Comparison of ENCODE assay signal across 8 cellular contexts in the genomic region with DNA sequence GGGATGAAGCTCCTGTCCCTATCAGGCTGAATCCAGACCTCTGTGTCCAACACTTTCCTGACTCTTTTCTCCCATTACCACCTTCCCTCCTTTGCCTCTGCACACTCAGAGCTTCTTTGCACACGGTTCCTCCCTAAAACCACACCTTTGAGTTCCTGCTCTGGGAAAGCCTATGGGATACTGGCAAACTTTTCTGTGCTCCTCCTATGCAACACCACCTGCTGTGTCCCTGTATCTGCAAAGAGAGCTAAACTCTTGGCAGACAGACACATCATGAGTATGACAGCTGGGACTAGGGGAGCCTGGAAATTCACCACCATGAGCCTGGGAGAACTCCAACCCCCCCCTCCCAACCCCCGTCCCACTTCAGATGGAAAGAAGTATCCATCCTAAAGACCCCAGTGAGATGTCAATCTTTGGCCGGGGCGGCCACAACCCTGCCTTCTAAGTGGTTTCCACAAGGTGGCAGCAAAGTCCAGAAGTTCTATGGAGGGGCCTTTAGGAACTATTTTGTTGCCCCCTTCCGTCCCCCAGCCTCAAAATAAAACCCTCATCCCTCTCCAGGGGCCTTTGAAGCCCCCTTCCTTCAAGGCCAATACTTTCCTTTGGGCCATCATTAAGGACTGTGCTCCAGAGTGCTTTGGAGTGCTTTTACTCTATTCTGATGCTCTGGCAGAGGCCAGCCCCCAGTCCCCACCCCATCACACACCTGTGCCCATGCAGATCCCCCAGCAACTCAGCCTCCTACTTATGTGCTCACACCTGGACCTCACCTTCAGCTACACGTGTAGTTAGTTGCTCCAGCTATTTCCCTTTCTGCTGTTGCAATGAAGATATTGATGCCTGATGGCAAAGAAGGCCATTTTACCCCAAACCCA. TPM values are rescaled to one million over a fixed set of nuclear protein-coding genes. Genes with fewer than 3 reads are reported as not detected.
DNase-seq lines count a peak whose midpoint lies in the region; ATAC-seq, FAIRE-seq and TF ChIP-seq lines count a peak whose summit lies in the region.

No MANE protein-coding gene starts in this region.

- no peaks in the 10 kb centered on the region for H3K79me2 ChIP-seq in MM.1S (ENCODE audit: low read length)

- no peak overlapping the region for H3K27ac ChIP-seq in MM.1S (ENCODE audit: low read length)

- no peak overlapping the region for H3K4me3 ChIP-seq in MM.1S (ENCODE audit: low read length)
- no peak overlapping the region for H3K4me3 ChIP-seq in retinal pigment epithelial cell (ENCODE audit: low read length)

- no peak overlapping the region for H3K4me2 ChIP-seq in MM.1S (ENCODE audit: low read depth, low read length)

- H3K36me3 ChIP-seq in MM.1S (replicated peaks; ENCODE audit: insufficient read depth, low read length), result no peaks in the 10 kb centered on the region

- DNase-seq in ELF-1 (ENCODE audit: low read depth, low spot score) (peak; percentile 54), MM.1S (no peak), activated T-cell treated with anti-CD3 and anti-CD28 coated beads for 4 hours (peak; percentile 28), frontal cortex (ENCODE audit: low spot score in 2 of 2) (peak; percentile 20 to 39), retinal pigment epithelial cell (ENCODE audit: low read depth) (no peak), NOMO-1 treated with DMSO at 0.1 percent for 48 hours (lab: John Stamatoyannopoulos, UW; ENCODE audit: unreplicated experiment) (no peak)

- no peaks in the 10 kb centered on the region for H3K4me1 ChIP-seq in MM.1S (ENCODE audit: low read length)

- no peak overlapping the region for H2AFZ ChIP-seq in MM.1S (ENCODE audit: low read length)

- no peaks in the 10 kb centered on the region for H3K27me3 ChIP-seq in MM.1S (replicated peaks; ENCODE audit: insufficient read depth, low read length)

- H3F3A ChIP-seq in MM.1S (ENCODE audit: insufficient read depth, low read length), result no peaks in the 10 kb centered on the region

- no peaks in the 10 kb centered on the region for H3K9me3 ChIP-seq in MM.1S (replicated peaks; ENCODE audit: insufficient read depth, low read length)

- ATAC-seq in GM19463 (IDR thresholded peaks at IDR 0.05; ENCODE audit: unreplicated experiment) (no peak), GM18517 (IDR thresholded peaks at IDR 0.05; ENCODE audit: unreplicated experiment) (no peak)

- TF ChIP-seq CTCF in MM.1S (IDR thresholded peaks at IDR 0.05; ENCODE audit: low read length) (peak; percentile 65), retinal pigment epithelial cell (conservative IDR thresholded peaks at IDR 0.05; ENCODE audit: low read depth, low read length) (peak; percentile 71)

- FAIRE-seq in frontal cortex (lab: Jason Lieb, UNC), result no peak

- H4K20me1 ChIP-seq in MM.1S (ENCODE audit: insufficient read depth, low read length), result no peaks in the 10 kb centered on the region

- H3K9me2 ChIP-seq in MM.1S (replicated peaks; ENCODE audit: insufficient read depth, low read length), result no peaks in the 10 kb centered on the region

- no peak overlapping the region for H3K9ac ChIP-seq in MM.1S (ENCODE audit: low read length)

RNA-seq across cellular contexts. Expression of gene HTR3A, which starts 19.4 kb away (rescaled TPM):
- total RNA-seq in frontal cortex, result 1.2 TPM

Comparison
In these comparisons a context has a peak if more than half of its experiments do, and no peak if none do; other contexts are left out.
1. DNase-seq: peak in ELF-1 (single experiment), activated T-cell treated with anti-CD3 and anti-CD28 coated beads for 4 hours (single experiment) and frontal cortex (2 of 2); none in MM.1S (single experiment), retinal pigment epithelial cell (single experiment) and NOMO-1 treated with DMSO at 0.1 percent for 48 hours (single experiment).